Comparison of ENCODE assay signal across 8 cellular contexts in the genomic region with DNA sequence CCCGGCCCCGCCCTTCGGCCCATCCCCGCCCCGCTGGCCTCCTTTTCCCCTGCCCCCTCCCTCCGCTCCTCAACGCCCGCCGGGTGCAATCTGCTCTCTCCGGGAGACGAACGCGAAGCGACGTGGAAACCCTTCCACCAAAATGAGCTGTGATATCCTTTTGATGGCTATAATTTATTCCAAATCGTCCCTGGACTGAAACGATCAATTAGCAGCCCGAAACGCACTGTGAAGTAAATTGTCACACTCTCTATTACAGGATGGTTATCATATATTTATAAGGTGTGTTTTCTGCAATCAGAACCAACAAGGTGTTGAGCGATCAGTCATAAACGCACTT.
DNase-seq lines count a peak whose midpoint lies in the region; ATAC-seq and TF ChIP-seq lines count a peak whose summit lies in the region.

No MANE protein-coding gene starts in this region.

- H3K27me3 Mint-ChIP-seq in CD8-positive, alpha-beta memory T cell, result peaks cover 28 to 63% of the 10 kb centered on the region in 2 donors

- TF ChIP-seq POLR2A in lower leg skin (IDR thresholded peaks at IDR 0.05), result no peak

- H3K27ac ChIP-seq in CD8-positive, alpha-beta memory T cell (ENCODE audit: low read depth, low read length), result no peak overlapping the region
- H3K27ac ChIP-seq in effector memory CD4-positive, alpha-beta T cell (ENCODE audit: insufficient read depth, low read length, poor library complexity, severe bottlenecking), result no peak overlapping the region
- H3K27ac ChIP-seq in neuronal stem cell (replicated peaks; ENCODE audit: low read length), result no peak overlapping the region

- H2BK15ac ChIP-seq in neuronal stem cell (ENCODE audit: low read length), result no peak overlapping the region

- H4K91ac ChIP-seq in neuronal stem cell (ENCODE audit: low read depth, low read length, poor library complexity), result no peak overlapping the region

- H3K4me2 ChIP-seq in neuronal stem cell (ENCODE audit: insufficient read depth, low read length, poor library complexity, severe bottlenecking), result peak overlapping the region; percentile 72

- peak overlapping the region; percentile 79 to 88 (median 84) for H3K4me3 Mint-ChIP-seq in CD8-positive, alpha-beta memory T cell

- no peak overlapping the region for H3K9ac ChIP-seq in neuronal stem cell (ENCODE audit: low read depth, low read length, poor library complexity)

- POLR2A ChIA-PET in CD8-positive, alpha-beta memory T cell (lab: Charles Lee), result no interaction called here

- peaks cover 8 to 17% (median 11%) of the 10 kb centered on the region in 3 donors for H3K4me1 Mint-ChIP-seq in CD8-positive, alpha-beta memory T cell

- no peaks in the 10 kb centered on the region for H3K9me3 ChIP-seq in CD8-positive, alpha-beta memory T cell (ENCODE audit: low read length)
- H3K9me3 ChIP-seq in effector memory CD4-positive, alpha-beta T cell (ENCODE audit: control insufficient read depth, low read length), result no peaks in the 10 kb centered on the region
- H3K9me3 ChIP-seq in neuronal stem cell (replicated peaks in 1 of 2; ENCODE audit: control insufficient read depth in 2 of 2, insufficient read depth in 1 of 2, low read depth in 1 of 2, low read length in 2 of 2), result no peaks in the 10 kb centered on the region

- no peak overlapping the region for H4K8ac ChIP-seq in neuronal stem cell (ENCODE audit: low read depth, low read length)

- H3K4ac ChIP-seq in neuronal stem cell (ENCODE audit: low read length), result no peak overlapping the region

- peak overlapping the region; percentile 42 for H3K4me3 ChIP-seq in CD8-positive, alpha-beta memory T cell (ENCODE audit: low read length)
- peak overlapping the region; percentile 46 for H3K4me3 ChIP-seq in Jurkat, Clone E6-1 (ENCODE audit: low read length)
- peak overlapping the region; percentile 65 for H3K4me3 ChIP-seq in effector memory CD4-positive, alpha-beta T cell (ENCODE audit: insufficient read depth, low read depth, low read length, poor library complexity, severe bottlenecking)
- peak overlapping the region in 1 of 2 donors; percentile 67 for H3K4me3 ChIP-seq in neuronal stem cell (ENCODE audit: low read length in 2 of 2)
- H3K4me3 ChIP-seq in lower leg skin (ENCODE audit: low read depth, poor library complexity, severe bottlenecking), result no peak overlapping the region

- ATAC-seq in HG03135 (IDR thresholded peaks at IDR 0.05; ENCODE audit: unreplicated experiment) (no peak), GM21390 (IDR thresholded peaks at IDR 0.05; ENCODE audit: unreplicated experiment) (no peak)

- no peak overlapping the region for H3K23ac ChIP-seq in neuronal stem cell (ENCODE audit: low read depth, low read length, poor library complexity)

- H3K14ac ChIP-seq in neuronal stem cell (ENCODE audit: low read length), result no peak overlapping the region

- H3K36me3 Mint-ChIP-seq in CD8-positive, alpha-beta memory T cell, result no peaks in the 10 kb centered on the region

- peaks cover 23% of the 10 kb centered on the region for H3K27me3 ChIP-seq in CD8-positive, alpha-beta memory T cell (ENCODE audit: insufficient read depth, low read length, poor library complexity, severe bottlenecking)
- peaks cover 3% of the 10 kb centered on the region for H3K27me3 ChIP-seq in effector memory CD4-positive, alpha-beta T cell (replicated peaks; ENCODE audit: control insufficient read depth, insufficient read depth, low read length, poor library complexity, severe bottlenecking)
- H3K27me3 ChIP-seq in neuronal stem cell (ENCODE audit: control insufficient read depth in 3 of 3, insufficient read depth in 3 of 3, low read depth in 1 of 3, low read length in 3 of 3), result peaks cover 0 to 45% (median 20%) of the 10 kb centered on the region in 3 experiments

- no peak overlapping the region for H2AK5ac ChIP-seq in neuronal stem cell (ENCODE audit: low read depth, low read length)

- H3K79me1 ChIP-seq in neuronal stem cell (ENCODE audit: low read depth, low read length), result no peaks in the 10 kb centered on the region

- WGBS in neuronal stem cell (ENCODE audit: extremely low coverage in 2 of 2, insufficient read length in 2 of 2, insufficient replicate concordance in 1 of 2), 2 donors, result no CpG with 5 or more reads among the region's 21 CpGs
- WGBS in lower leg skin, 2 donors, result 1 to 2% methylated on average over 16 of the region's 21 CpGs

- peaks cover 12% of the 10 kb centered on the region for H3K4me1 ChIP-seq in CD8-positive, alpha-beta memory T cell (ENCODE audit: insufficient read depth, low read length)
- peaks cover 16% of the 10 kb centered on the region for H3K4me1 ChIP-seq in effector memory CD4-positive, alpha-beta T cell (ENCODE audit: control insufficient read depth, insufficient read depth, low read length, poor library complexity, severe bottlenecking)
- H3K4me1 ChIP-seq in neuronal stem cell (ENCODE audit: control insufficient read depth in 2 of 2, insufficient read depth in 1 of 2, low read depth in 1 of 2, low read length in 2 of 2), result peaks cover 5 to 7% of the 10 kb centered on the region in 2 donors

- CTCF ChIA-PET in CD8-positive, alpha-beta memory T cell (lab: Charles Lee), result interaction anchor here (0.6 to 2.1 kb wide), 3 partner anchors 13 to 32 kb away, joined by 3 to 6 read pairs (median 3); no protein-coding TSS in a partner anchor

- no peak overlapping the region for H2BK5ac ChIP-seq in neuronal stem cell (ENCODE audit: low read length)

- no peaks in the 10 kb centered on the region for H3K9me3 Mint-ChIP-seq in CD8-positive, alpha-beta memory T cell

- H3K27ac Mint-ChIP-seq in CD8-positive, alpha-beta memory T cell, result no peak overlapping the region

- no peak for DNase-seq in CD8-positive, alpha-beta memory T cell
- no peak for DNase-seq in Jurkat, Clone E6-1 (ENCODE audit: low read depth, low spot score)
- no peak for DNase-seq in effector memory CD4-positive, alpha-beta T cell
- DNase-seq in neuronal stem cell (ENCODE audit: low spot score), result no peak
- DNase-seq in lower leg skin (ENCODE audit: low spot score in 2 of 2), result no peak
- DNase-seq in hippocampal formation (lab: John Stamatoyannopoulos, UW), result no peak

- H3K36me3 ChIP-seq in CD8-positive, alpha-beta memory T cell (ENCODE audit: insufficient read depth, low read length), result no peaks in the 10 kb centered on the region
- H3K36me3 ChIP-seq in effector memory CD4-positive, alpha-beta T cell (ENCODE audit: control insufficient read depth, insufficient read depth, low read length), result no peaks in the 10 kb centered on the region
- H3K36me3 ChIP-seq in neuronal stem cell (replicated peaks in 1 of 2; ENCODE audit: control insufficient read depth in 2 of 2, insufficient read depth in 2 of 2, low read length in 2 of 2), result no peaks in the 10 kb centered on the region

- H3K18ac ChIP-seq in neuronal stem cell (ENCODE audit: low read length), result peak overlapping the region; percentile 15

- intact Hi-C loops in lower leg skin (cut with DNase I; ENCODE audit: low total_unique reads), result no loop called here

- TF ChIP-seq CTCF in lower leg skin (IDR thresholded peaks at IDR 0.05), result no peak

- no peak overlapping the region for H2BK12ac ChIP-seq in neuronal stem cell (ENCODE audit: low read length)

- H2AFZ ChIP-seq in neuronal stem cell (ENCODE audit: low read length), result peak overlapping the region; percentile 100

- no peak overlapping the region for H2BK120ac ChIP-seq in neuronal stem cell (ENCODE audit: low read depth, low read length)
